ENCODE assay signal across 13 cellular contexts in genomic region chr7:1818581-1819200, GRCh38.
A peak's percentile ranks its signal among the peaks of the same experiment; 100 is the strongest.
DNase-seq lines count a peak whose midpoint lies in the region; ATAC-seq and TF ChIP-seq lines count a peak whose summit lies in the region.
"Had no signal": no experiment of that assay in that cellular context is flagged by ENCODE, and none has a peak within 500 bp of the region (broad histone marks: within the 10 kb centered on the region; RNA-seq: fewer than 3 reads in every experiment).

No MANE protein-coding gene starts in this region.

- DNase-seq in NCI-H82 (lab: John Stamatoyannopoulos, UW) (peak; percentile 23), NCI-H82 treated with DMSO at 0.1 percent for 48 hours (lab: John Stamatoyannopoulos, UW; ENCODE audit: unreplicated experiment) (no peak), HL-60 (ENCODE audit: low read depth in 1 of 2, low spot score in 1 of 2) (no peak), psoas muscle (peak in 1 of 2 donors; percentile 55), mesendoderm (no peak), GM10266 (ENCODE audit: extremely low spot score) (no peak)
- no peak for DNase-seq in effector memory CD8-positive, alpha-beta T cell
- DNase-seq: cortex of kidney, NCI-H1092, SW 1271 had no signal

- H3K27me3 ChIP-seq in HL-60 (ENCODE audit: insufficient read depth, poor library complexity, severe bottlenecking), result no peaks in the 10 kb centered on the region
- no peaks in the 10 kb centered on the region for H3K27me3 ChIP-seq in psoas muscle (ENCODE audit: insufficient read depth in 3 of 3, low read length in 2 of 3)
- H3K27me3 ChIP-seq in mesendoderm (ENCODE audit: insufficient read depth, low read length, poor library complexity), result no peaks in the 10 kb centered on the region
- H3K27me3 ChIP-seq: thyroid gland had no signal

- no peak overlapping the region for H3K18ac ChIP-seq in mesendoderm (ENCODE audit: low read length)

- H3K36me3 ChIP-seq in psoas muscle (ENCODE audit: insufficient read depth in 1 of 2, low read depth in 1 of 2) (no peaks in the 10 kb centered on the region), mesendoderm (ENCODE audit: control insufficient read depth, insufficient read depth, low read length) (no peaks in the 10 kb centered on the region)
- H3K36me3 ChIP-seq: thyroid gland had no signal

- H3K79me1 ChIP-seq in mesendoderm (ENCODE audit: low read length), result no peaks in the 10 kb centered on the region

- no peak overlapping the region for H3K27ac Mint-ChIP-seq in effector memory CD8-positive, alpha-beta T cell

- ATAC-seq in effector memory CD8-positive, alpha-beta T cell (replicated peaks), result no peak
- ATAC-seq in psoas muscle, result peak; percentile 47 to 76 (median 68)
- no peak for ATAC-seq in HG03571 (IDR thresholded peaks at IDR 0.05; ENCODE audit: unreplicated experiment)

- H4K8ac ChIP-seq in mesendoderm (ENCODE audit: low read depth, low read length), result no peak overlapping the region

- no peak overlapping the region for H2AK5ac ChIP-seq in mesendoderm (ENCODE audit: low read length)

- H3K9ac ChIP-seq in mesendoderm (ENCODE audit: low read length), result no peak overlapping the region

- H3K4ac ChIP-seq in mesendoderm (ENCODE audit: low read depth, low read length), result no peak overlapping the region

- intact Hi-C loops in psoas muscle (cut with DNase I), result loop anchor here (10.0 kb wide), 1 partner anchor 386 kb away; no protein-coding TSS in a partner anchor

- H2BK5ac ChIP-seq in mesendoderm (ENCODE audit: low read length), result no peak overlapping the region

- H3K27ac ChIP-seq in HL-60 (replicated peaks), result peak overlapping the region; percentile 70; the same call in 1 of the 2 replicates
- peak overlapping the region; percentile 36 for H3K27ac ChIP-seq in psoas muscle
- no peak overlapping the region for H3K27ac ChIP-seq in mesendoderm (ENCODE audit: low read depth, low read length)

- H3K79me2 ChIP-seq in mesendoderm (ENCODE audit: control insufficient read depth, insufficient read depth, low read length), result no peaks in the 10 kb centered on the region

- H2BK120ac ChIP-seq in mesendoderm (ENCODE audit: low read depth, low read length), result no peak overlapping the region

- no peak overlapping the region for H2BK15ac ChIP-seq in mesendoderm (replicated peaks; ENCODE audit: low read depth)

- 32 to 57% (median 48%) methylated on average over 27 of the region's 27 CpGs for WGBS in psoas muscle, 3 donors
- no CpG with 5 or more reads among the region's 27 CpGs for WGBS in mesendoderm (ENCODE audit: extremely low coverage, insufficient coverage, low lambda C conversion rate)

- H3K4me3 ChIP-seq in HL-60 (replicated peaks; ENCODE audit: insufficient read depth, low read length), result no peak overlapping the region
- H3K4me3 ChIP-seq in psoas muscle, result peak overlapping the region; percentile 32
- H3K4me3 ChIP-seq in mesendoderm (ENCODE audit: low read length), result no peak overlapping the region
- H3K4me3 ChIP-seq: thyroid gland had no signal

- H3K56ac ChIP-seq in mesendoderm (ENCODE audit: low read length), result no peak overlapping the region

- H3K23ac ChIP-seq in mesendoderm (ENCODE audit: low read length), result no peak overlapping the region

- TF ChIP-seq CTCF in HL-60 (IDR thresholded peaks at IDR 0.05; ENCODE audit: insufficient read depth, low read length) (no peak), psoas muscle (IDR thresholded peaks at IDR 0.05) (no peak), GM10266 (IDR thresholded peaks at IDR 0.05; ENCODE audit: control insufficient read depth, insufficient read depth, low read depth, missing control alignments) (no peak)

- no peaks in the 10 kb centered on the region for H3K27me3 Mint-ChIP-seq in effector memory CD8-positive, alpha-beta T cell

- H3K4me1 Mint-ChIP-seq in effector memory CD8-positive, alpha-beta T cell (ENCODE audit: low read depth in 2 of 2), result peaks cover 27 to 33% of the 10 kb centered on the region in 2 donors

- H4K5ac ChIP-seq in mesendoderm (ENCODE audit: low read length), result no peak overlapping the region

- H3K9me3 ChIP-seq in psoas muscle, result no peaks in the 10 kb centered on the region
- H3K9me3 ChIP-seq: thyroid gland had no signal

- peaks cover 10% of the 10 kb centered on the region for H3K36me3 Mint-ChIP-seq in effector memory CD8-positive, alpha-beta T cell (ENCODE audit: insufficient read depth)
- H3K36me3 Mint-ChIP-seq: activated naive CD4-positive, alpha-beta T cell treated with anti-CD3 and anti-CD28 coated beads, Interleukin-2, amount 50 U/mL, for 72 hours had no signal

- no peak overlapping the region for H3K4me2 ChIP-seq in mesendoderm (ENCODE audit: low read length)

- H3K4me1 ChIP-seq in psoas muscle (peaks cover 7% of the 10 kb centered on the region), mesendoderm (ENCODE audit: control insufficient read depth, low read depth, low read length) (no peaks in the 10 kb centered on the region)

- no peaks in the 10 kb centered on the region for H3K9me3 Mint-ChIP-seq in effector memory CD8-positive, alpha-beta T cell
- H3K9me3 Mint-ChIP-seq: activated naive CD4-positive, alpha-beta T cell treated with anti-CD3 and anti-CD28 coated beads, Interleukin-2, amount 50 U/mL, for 72 hours had no signal

- H3K4me3 Mint-ChIP-seq in effector memory CD8-positive, alpha-beta T cell, result peak overlapping the region; percentile 41 to 72

Comparison
In these comparisons a context has a peak if more than half of its experiments do, and no peak if none do; other contexts are left out.
1. ATAC-seq: peak in psoas muscle (4 of 4); none in effector memory CD8-positive, alpha-beta T cell (single experiment) and HG03571 (single experiment).